In the genomic region with DNA sequence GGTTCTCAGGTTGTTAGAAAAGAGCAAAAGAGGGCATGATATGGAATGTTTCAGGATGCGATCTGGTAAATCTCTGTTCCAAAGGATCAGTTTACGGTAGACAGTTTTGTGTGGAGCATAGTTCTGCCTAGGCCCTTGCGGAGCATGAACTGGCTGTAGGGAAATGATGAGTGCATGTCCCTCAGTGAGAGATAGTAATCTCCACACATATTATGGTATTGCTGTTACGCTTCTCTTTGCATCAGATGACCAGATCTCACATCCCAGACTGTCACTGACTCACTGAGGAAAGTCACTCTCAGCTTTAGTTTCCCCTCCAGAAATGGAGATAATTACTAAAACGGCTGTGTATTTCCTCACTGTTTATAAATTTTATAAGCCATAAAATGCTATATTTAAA, we compare ENCODE assay signal across 23 cellular contexts.
"Had no signal": no experiment of that assay in that cellular context is flagged by ENCODE, and none has a peak within 500 bp of the region (broad histone marks: within the 10 kb centered on the region; RNA-seq: fewer than 3 reads in every experiment).

No MANE protein-coding gene starts in this region.

- DNase-seq: kidney; left colon; left ventricle myocardium inferior; mesendoderm; midbrain; mucosa of descending colon; naive thymus-derived CD4-positive, alpha-beta T cell; ovary; spleen; stimulated activated CD4-positive, alpha-beta T cell treated with anti-CD3 and anti-CD28 coated beads, Interleukin-4, amount 100 ng/mL, for 24 hours; stimulated activated naive CD4-positive, alpha-beta T cell; tibial artery; upper lobe of left lung had no signal

- H3K9me3 ChIP-seq: left ventricle myocardium inferior, mucosa of descending colon, ovary, right atrium auricular region, suprapubic skin, thoracic aorta, tibial artery, upper lobe of left lung, vagina had no signal

- H3K27me3 ChIP-seq: hepatocyte, ovary, right atrium auricular region, spleen, suprapubic skin, tibial artery, upper lobe of left lung, vagina had no signal

- H3K4me1 ChIP-seq: right atrium auricular region, spleen, suprapubic skin, tibial artery, upper lobe of left lung, vagina had no signal

- H3K4me2 ChIP-seq: hepatocyte had no signal

- H3K4me3 ChIP-seq: hepatocyte, left ventricle myocardium inferior, lung, mucosa of descending colon, ovary, right atrium auricular region, skin epidermis, spleen, suprapubic skin, thoracic aorta, tibial artery, upper lobe of left lung, vagina had no signal

- ATAC-seq: left colon; mucosa of descending colon; naive thymus-derived CD4-positive, alpha-beta T cell; natural killer cell treated with Interleukin-12 subunit alpha and Interleukin-12 subunit beta and Interleukin-15 and Interleukin-18, amount 100 ng/mL, for 72 hours; sciatic nerve; stimulated activated effector memory CD8-positive, alpha-beta T cell treated with anti-CD3 and anti-CD28 coated beads, Interleukin-12 subunit alpha, Interleukin-12 subunit beta, amount 100 ng/mL, for 72 hours had no signal

- H3K27ac ChIP-seq: hepatocyte, left ventricle myocardium inferior, ovary, right atrium auricular region, skin epidermis, spleen, suprapubic skin, thoracic aorta, tibial artery, upper lobe of left lung, vagina had no signal

- H3K36me3 ChIP-seq: left ventricle myocardium inferior, ovary, right atrium auricular region, spleen, suprapubic skin, thoracic aorta, tibial artery, upper lobe of left lung, vagina had no signal

- H3K79me2 ChIP-seq: hepatocyte had no signal

- H2AFZ ChIP-seq: hepatocyte had no signal
